1 cellular context compared by ENCODE assay signal in genomic region chr5:154058055-154059038, GRCh38.
TF ChIP-seq lines count a peak whose summit lies in the region.

No MANE protein-coding gene starts in this region.

TF ChIP-seq in HEK293, 187 proteins besides CTCF, POLR2A, EP300 and RAD21 (continued from another document and continues in another):
- TF ChIP-seq ZNF692 (tag by site-specific recombination; IDR thresholded peaks at IDR 0.05), result peak; percentile 57
- TF ChIP-seq MZF1 (tag by site-specific recombination; IDR thresholded peaks at IDR 0.05; ENCODE audit: borderline replicate concordance), result peak; percentile 27; the same call in 1 of the 2 replicates
- peak; percentile 85 for TF ChIP-seq ZNF843 (tag by site-specific recombination; IDR thresholded peaks at IDR 0.05)
- peak; percentile 68 for TF ChIP-seq ZNF561 (tag by site-specific recombination; IDR thresholded peaks at IDR 0.05; ENCODE audit: borderline replicate concordance)
- no peak for TF ChIP-seq ZNF19 (tag by site-specific recombination; IDR thresholded peaks at IDR 0.05; ENCODE audit: low read depth)
- TF ChIP-seq GLIS2 (tag by site-specific recombination; IDR thresholded peaks at IDR 0.05), result no peak
- no peak for TF ChIP-seq ZNF335 (tag by site-specific recombination; conservative IDR thresholded peaks at IDR 0.05)
- TF ChIP-seq KLF8 (tag by site-specific recombination; IDR thresholded peaks at IDR 0.05), result peak; percentile 41; the same call in 1 of the 2 replicates
- TF ChIP-seq GFI1B (tag by site-specific recombination; IDR thresholded peaks at IDR 0.05), result peak; percentile 75
- no peak for TF ChIP-seq ZNF221 (tag by site-specific recombination; IDR thresholded peaks at IDR 0.05; ENCODE audit: borderline replicate concordance)
- TF ChIP-seq, protein P1, sequence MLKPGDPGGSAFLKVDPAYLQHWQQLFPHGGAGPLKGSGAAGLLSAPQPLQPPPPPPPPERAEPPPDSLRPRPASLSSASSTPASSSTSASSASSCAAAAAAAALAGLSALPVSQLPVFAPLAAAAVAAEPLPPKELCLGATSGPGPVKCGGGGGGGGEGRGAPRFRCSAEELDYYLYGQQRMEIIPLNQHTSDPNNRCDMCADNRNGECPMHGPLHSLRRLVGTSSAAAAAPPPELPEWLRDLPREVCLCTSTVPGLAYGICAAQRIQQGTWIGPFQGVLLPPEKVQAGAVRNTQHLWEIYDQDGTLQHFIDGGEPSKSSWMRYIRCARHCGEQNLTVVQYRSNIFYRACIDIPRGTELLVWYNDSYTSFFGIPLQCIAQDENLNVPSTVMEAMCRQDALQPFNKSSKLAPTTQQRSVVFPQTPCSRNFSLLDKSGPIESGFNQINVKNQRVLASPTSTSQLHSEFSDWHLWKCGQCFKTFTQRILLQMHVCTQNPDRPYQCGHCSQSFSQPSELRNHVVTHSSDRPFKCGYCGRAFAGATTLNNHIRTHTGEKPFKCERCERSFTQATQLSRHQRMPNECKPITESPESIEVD (tag by site-specific recombination; IDR thresholded peaks at IDR 0.05), result peak; percentile 74; the same call in 1 of the 2 replicates
- peak; percentile 44; the same call in 1 of the 2 replicates for TF ChIP-seq WT1 (tag by site-specific recombination; IDR thresholded peaks at IDR 0.05)
- TF ChIP-seq REPIN1 (tag by site-specific recombination; IDR thresholded peaks at IDR 0.05; ENCODE audit: low read depth), result no peak
- TF ChIP-seq OSR2 (tag by site-specific recombination; IDR thresholded peaks at IDR 0.05), result peak; percentile 84
- TF ChIP-seq, protein P2, sequence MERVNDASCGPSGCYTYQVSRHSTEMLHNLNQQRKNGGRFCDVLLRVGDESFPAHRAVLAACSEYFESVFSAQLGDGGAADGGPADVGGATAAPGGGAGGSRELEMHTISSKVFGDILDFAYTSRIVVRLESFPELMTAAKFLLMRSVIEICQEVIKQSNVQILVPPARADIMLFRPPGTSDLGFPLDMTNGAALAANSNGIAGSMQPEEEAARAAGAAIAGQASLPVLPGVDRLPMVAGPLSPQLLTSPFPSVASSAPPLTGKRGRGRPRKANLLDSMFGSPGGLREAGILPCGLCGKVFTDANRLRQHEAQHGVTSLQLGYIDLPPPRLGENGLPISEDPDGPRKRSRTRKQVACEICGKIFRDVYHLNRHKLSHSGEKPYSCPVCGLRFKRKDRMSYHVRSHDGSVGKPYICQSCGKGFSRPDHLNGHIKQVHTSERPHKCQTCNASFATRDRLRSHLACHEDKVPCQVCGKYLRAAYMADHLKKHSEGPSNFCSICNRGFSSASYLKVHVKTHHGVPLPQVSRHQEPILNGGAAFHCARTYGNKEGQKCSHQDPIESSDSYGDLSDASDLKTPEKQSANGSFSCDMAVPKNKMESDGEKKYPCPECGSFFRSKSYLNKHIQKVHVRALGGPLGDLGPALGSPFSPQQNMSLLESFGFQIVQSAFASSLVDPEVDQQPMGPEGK (tag by site-specific recombination; IDR thresholded peaks at IDR 0.05), result 0 out of 2 replicates have a peak, but pooled peaks have one; percentile 21
- TF ChIP-seq ZNF558 (tag by site-specific recombination; IDR thresholded peaks at IDR 0.05), result 0 out of 2 replicates have a peak, but pooled peaks have one; percentile 39
- no peak for TF ChIP-seq ZNF830 (tag by site-specific recombination; IDR thresholded peaks at IDR 0.05; ENCODE audit: low read depth)
- TF ChIP-seq ZBTB17 (tag by site-specific recombination; IDR thresholded peaks at IDR 0.05), result peak; percentile 92
- TF ChIP-seq ZEB2 (tag by site-specific recombination; IDR thresholded peaks at IDR 0.05), result 0 out of 2 replicates have a peak, but pooled peaks have one; percentile 39
- no peak for TF ChIP-seq ZNF777 (tag by site-specific recombination; IDR thresholded peaks at IDR 0.05; ENCODE audit: borderline replicate concordance)
- TF ChIP-seq TRIM28 (IDR thresholded peaks at IDR 0.05; ENCODE audit: borderline replicate concordance, low read length), result no peak
- TF ChIP-seq ZBTB8A (tag by site-specific recombination; IDR thresholded peaks at IDR 0.05), result no peak
- peak; percentile 79; the same call in 1 of the 2 replicates for TF ChIP-seq ZNF184 (tag by site-specific recombination; IDR thresholded peaks at IDR 0.05)
- peak; percentile 76; the same call in 1 of the 2 replicates for TF ChIP-seq HIC1 (tag by site-specific recombination; IDR thresholded peaks at IDR 0.05)
- no peak for TF ChIP-seq KLF1 (tag by site-specific recombination; IDR thresholded peaks at IDR 0.05)
- TF ChIP-seq, protein P3, sequence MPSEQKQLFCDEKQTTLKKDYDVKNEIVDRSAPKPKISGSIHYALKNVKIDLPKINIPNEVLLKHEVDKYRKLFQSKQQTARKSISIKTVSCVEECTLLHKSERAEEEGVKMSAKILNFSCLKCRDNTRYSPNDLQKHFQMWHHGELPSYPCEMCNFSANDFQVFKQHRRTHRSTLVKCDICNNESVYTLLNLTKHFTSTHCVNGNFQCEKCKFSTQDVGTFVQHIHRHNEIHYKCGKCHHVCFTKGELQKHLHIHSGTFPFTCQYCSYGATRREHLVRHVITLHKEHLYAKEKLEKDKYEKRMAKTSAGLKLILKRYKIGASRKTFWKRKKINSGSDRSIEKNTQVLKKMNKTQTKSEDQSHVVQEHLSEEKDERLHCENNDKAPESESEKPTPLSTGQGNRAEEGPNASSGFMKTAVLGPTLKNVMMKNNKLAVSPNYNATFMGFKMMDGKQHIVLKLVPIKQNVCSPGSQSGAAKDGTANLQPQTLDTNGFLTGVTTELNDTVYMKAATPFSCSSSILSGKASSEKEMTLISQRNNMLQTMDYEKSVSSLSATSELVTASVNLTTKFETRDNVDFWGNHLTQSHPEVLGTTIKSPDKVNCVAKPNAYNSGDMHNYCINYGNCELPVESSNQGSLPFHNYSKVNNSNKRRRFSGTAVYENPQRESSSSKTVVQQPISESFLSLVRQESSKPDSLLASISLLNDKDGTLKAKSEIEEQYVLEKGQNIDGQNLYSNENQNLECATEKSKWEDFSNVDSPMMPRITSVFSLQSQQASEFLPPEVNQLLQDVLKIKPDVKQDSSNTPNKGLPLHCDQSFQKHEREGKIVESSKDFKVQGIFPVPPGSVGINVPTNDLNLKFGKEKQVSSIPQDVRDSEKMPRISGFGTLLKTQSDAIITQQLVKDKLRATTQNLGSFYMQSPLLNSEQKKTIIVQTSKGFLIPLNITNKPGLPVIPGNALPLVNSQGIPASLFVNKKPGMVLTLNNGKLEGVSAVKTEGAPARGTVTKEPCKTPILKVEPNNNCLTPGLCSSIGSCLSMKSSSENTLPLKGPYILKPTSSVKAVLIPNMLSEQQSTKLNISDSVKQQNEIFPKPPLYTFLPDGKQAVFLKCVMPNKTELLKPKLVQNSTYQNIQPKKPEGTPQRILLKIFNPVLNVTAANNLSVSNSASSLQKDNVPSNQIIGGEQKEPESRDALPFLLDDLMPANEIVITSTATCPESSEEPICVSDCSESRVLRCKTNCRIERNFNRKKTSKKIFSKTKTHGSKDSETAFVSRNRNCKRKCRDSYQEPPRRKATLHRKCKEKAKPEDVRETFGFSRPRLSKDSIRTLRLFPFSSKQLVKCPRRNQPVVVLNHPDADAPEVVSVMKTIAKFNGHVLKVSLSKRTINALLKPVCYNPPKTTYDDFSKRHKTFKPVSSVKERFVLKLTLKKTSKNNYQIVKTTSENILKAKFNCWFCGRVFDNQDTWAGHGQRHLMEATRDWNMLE (tag by site-specific recombination; conservative IDR thresholded peaks at IDR 0.05; ENCODE audit: low read depth), result 0 out of 2 replicates have a peak, but pooled peaks have one; percentile 18
- TF ChIP-seq ZNF366 (tag by site-specific recombination; conservative IDR thresholded peaks at IDR 0.05), result peak; percentile 81
- no peak for TF ChIP-seq EGR2 (tag by site-specific recombination; IDR thresholded peaks at IDR 0.05; ENCODE audit: low read depth)
- TF ChIP-seq ZSCAN4 (tag by site-specific recombination; IDR thresholded peaks at IDR 0.05), result no peak
- TF ChIP-seq ZNF555 (tag by site-specific recombination; conservative IDR thresholded peaks at IDR 0.05), result no peak
- TF ChIP-seq SP7 (tag by site-specific recombination; IDR thresholded peaks at IDR 0.05), result peak; percentile 76; the same call in 1 of the 2 replicates
- TF ChIP-seq GLI2 (tag by site-specific recombination; IDR thresholded peaks at IDR 0.05; ENCODE audit: borderline replicate concordance, low read depth), result 0 out of 2 replicates have a peak, but pooled peaks have one; percentile 14
- TF ChIP-seq, protein P4, sequence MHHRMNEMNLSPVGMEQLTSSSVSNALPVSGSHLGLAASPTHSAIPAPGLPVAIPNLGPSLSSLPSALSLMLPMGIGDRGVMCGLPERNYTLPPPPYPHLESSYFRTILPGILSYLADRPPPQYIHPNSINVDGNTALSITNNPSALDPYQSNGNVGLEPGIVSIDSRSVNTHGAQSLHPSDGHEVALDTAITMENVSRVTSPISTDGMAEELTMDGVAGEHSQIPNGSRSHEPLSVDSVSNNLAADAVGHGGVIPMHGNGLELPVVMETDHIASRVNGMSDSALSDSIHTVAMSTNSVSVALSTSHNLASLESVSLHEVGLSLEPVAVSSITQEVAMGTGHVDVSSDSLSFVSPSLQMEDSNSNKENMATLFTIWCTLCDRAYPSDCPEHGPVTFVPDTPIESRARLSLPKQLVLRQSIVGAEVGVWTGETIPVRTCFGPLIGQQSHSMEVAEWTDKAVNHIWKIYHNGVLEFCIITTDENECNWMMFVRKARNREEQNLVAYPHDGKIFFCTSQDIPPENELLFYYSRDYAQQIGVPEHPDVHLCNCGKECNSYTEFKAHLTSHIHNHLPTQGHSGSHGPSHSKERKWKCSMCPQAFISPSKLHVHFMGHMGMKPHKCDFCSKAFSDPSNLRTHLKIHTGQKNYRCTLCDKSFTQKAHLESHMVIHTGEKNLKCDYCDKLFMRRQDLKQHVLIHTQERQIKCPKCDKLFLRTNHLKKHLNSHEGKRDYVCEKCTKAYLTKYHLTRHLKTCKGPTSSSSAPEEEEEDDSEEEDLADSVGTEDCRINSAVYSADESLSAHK (tag by site-specific recombination; IDR thresholded peaks at IDR 0.05), result peak; percentile 62; the same call in 1 of the 2 replicates
- TF ChIP-seq ZNF473 (tag by site-specific recombination; IDR thresholded peaks at IDR 0.05), result no peak
- peak; percentile 25; the same call in 1 of the 2 replicates for TF ChIP-seq ZNF449 (tag by site-specific recombination; IDR thresholded peaks at IDR 0.05)
- peak; percentile 95 for TF ChIP-seq SCRT2 (tag by site-specific recombination; IDR thresholded peaks at IDR 0.05)
- TF ChIP-seq FEZF1 (tag by site-specific recombination; IDR thresholded peaks at IDR 0.05), result peak; percentile 96
